In genomic region chr17:53186004-53186403, GRCh38 we compare ENCODE assay signal across 21 cellular contexts.
"Had no signal": no experiment of that assay in that cellular context is flagged by ENCODE, and none has a peak within 500 bp of the region (broad histone marks: within the 10 kb centered on the region; RNA-seq: fewer than 3 reads in every experiment).

No MANE protein-coding gene starts in this region.

- DNase-seq: cortex of kidney; dorsolateral prefrontal cortex; effector CD8-positive, alpha-beta T cell; esophagus squamous epithelium; foreskin fibroblast; heart left ventricle; hippocampal formation; kidney glomerular epithelial cell; mammary epithelial cell; mucosa of descending colon; naive thymus-derived CD8-positive, alpha-beta T cell; occipital lobe; pancreas; right cardiac atrium; small intestine; stimulated activated CD4-positive, alpha-beta T cell treated with anti-CD3 and anti-CD28 coated beads, Interleukin-12 subunit alpha, Interleukin-12 subunit beta, amount 100 ng/mL, for 4 hours; stimulated activated naive CD4-positive, alpha-beta T cell; stomach; substantia nigra; trophoblast cell had no signal

- H3K9me3 ChIP-seq: esophagus squamous epithelium, mucosa of descending colon, pancreas had no signal

- H3K27ac ChIP-seq: dorsolateral prefrontal cortex, esophagus squamous epithelium, heart left ventricle, pancreas, stomach had no signal

- H3K4me1 ChIP-seq: esophagus squamous epithelium, heart left ventricle, pancreas, stomach had no signal

- H3K27me3 ChIP-seq: dorsolateral prefrontal cortex, esophagus squamous epithelium, heart left ventricle, pancreas, stomach had no signal

- H3K4me3 Mint-ChIP-seq: naive thymus-derived CD8-positive, alpha-beta T cell had no signal

- H3K27me3 Mint-ChIP-seq: naive thymus-derived CD8-positive, alpha-beta T cell; progenitor cell of endocrine pancreas had no signal

- H3K4me1 Mint-ChIP-seq: naive thymus-derived CD8-positive, alpha-beta T cell had no signal

- H3K36me3 ChIP-seq: esophagus squamous epithelium, heart left ventricle, pancreas, stomach had no signal

- H3K27ac Mint-ChIP-seq: naive thymus-derived CD8-positive, alpha-beta T cell; progenitor cell of endocrine pancreas had no signal

- H3K4me3 ChIP-seq: dorsolateral prefrontal cortex, esophagus squamous epithelium, heart left ventricle, mucosa of descending colon, pancreas, stomach had no signal
